ENCODE assay signal across 8 cellular contexts in the genomic region with DNA sequence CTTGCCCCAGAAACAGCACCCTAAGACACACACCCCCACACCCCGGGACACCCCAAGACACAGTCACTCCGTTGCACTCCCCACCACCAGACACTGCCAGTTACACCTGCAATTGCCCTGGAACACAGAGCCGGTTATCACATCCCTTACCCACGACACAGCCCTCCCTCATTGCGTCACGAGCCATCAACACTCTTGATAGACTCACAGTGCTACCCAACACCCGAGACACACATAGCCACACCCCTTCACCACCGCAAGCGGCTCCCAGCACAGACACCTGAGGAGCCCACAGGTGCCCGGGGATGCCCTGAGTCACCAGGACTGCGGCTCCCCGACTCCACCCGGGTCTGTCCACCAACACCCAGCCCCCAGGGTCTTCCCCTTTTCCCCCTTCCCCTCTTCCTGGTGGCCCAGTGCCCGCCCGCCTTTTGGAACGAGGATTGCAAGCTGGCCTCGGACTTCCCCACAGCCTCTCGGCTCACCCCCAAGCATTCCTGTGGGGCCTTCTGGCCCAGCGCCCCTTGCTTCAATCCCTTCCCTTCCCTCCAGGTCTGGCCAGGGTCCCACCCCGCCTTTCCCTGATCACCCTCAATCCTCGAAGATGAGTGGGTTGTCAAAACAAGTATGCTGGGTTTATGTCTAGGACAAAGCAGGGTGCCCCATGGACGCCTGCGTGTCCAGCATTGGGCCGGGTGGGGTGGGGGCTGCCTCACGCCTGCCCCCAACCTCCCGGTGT. TPM values are rescaled to one million over a fixed set of nuclear protein-coding genes. Genes with fewer than 3 reads are reported as not detected.
DNase-seq lines count a peak whose midpoint lies in the region; ATAC-seq, FAIRE-seq and TF ChIP-seq lines count a peak whose summit lies in the region.

No MANE protein-coding gene starts in this region.

- peak overlapping the region; percentile 81 for H2AK9ac ChIP-seq in IMR-90 (replicated peaks; ENCODE audit: low read depth, low read length, poor library complexity)

- peaks cover 35% of the 10 kb centered on the region for H3K4me1 Mint-ChIP-seq in activated CD8-positive, alpha-beta T cell treated with anti-CD3 and anti-CD28 coated beads for 36 hours (ENCODE audit: low read depth)

- dilution Hi-C loops in IMR-90 (cut with HindIII; ENCODE audit: low sequenced_read_pairs, unreplicated experiment): no loop called here

- H3K4ac ChIP-seq in IMR-90 (ENCODE audit: low read depth, low read length): 0 out of 2 replicates have a peak overlapping the region, but pooled peaks have one; percentile 3

- H3K18ac ChIP-seq in IMR-90 (ENCODE audit: low read depth, low read length): no peak overlapping the region

- H2BK20ac ChIP-seq in IMR-90 (ENCODE audit: low read depth, low read length): no peak overlapping the region

- DNase-seq in DMS53 (lab: John Stamatoyannopoulos, UW) (peak; percentile 89), IMR-90 (peak; percentile 88), kidney (peak; percentile 92), SHP77 (lab: John Stamatoyannopoulos, UW) (no peak), UCSD-AML1 (lab: John Stamatoyannopoulos, UW; ENCODE audit: unreplicated experiment) (no peak)
- peak; percentile 49 for DNase-seq in activated CD8-positive, alpha-beta T cell treated with anti-CD3 and anti-CD28 coated beads for 36 hours

- H4K91ac ChIP-seq in IMR-90 (ENCODE audit: insufficient read depth, low read depth, low read length): peak overlapping the region; percentile 11; the same call in 1 of the 2 replicates

- peak overlapping the region; percentile 62 for H2AK5ac ChIP-seq in IMR-90 (ENCODE audit: low read depth, low read length)

- no peaks in the 10 kb centered on the region for H3K36me3 Mint-ChIP-seq in activated CD8-positive, alpha-beta T cell treated with anti-CD3 and anti-CD28 coated beads for 36 hours (ENCODE audit: low read depth)

- no peak for TF ChIP-seq POLR2A in IMR-90 (IDR thresholded peaks at IDR 0.05; ENCODE audit: low read depth, low read length)

- H3K9me1 ChIP-seq in IMR-90 (ENCODE audit: insufficient read depth, low read length): 0 out of 2 replicates have a peak, but pooled peaks cover 11% of the 10 kb centered on the region

- ATAC-seq in IMR-90 (ENCODE audit: low read depth) (peak; percentile 42), HG02852 (IDR thresholded peaks at IDR 0.05; ENCODE audit: unreplicated experiment) (no peak), HG03378 (IDR thresholded peaks at IDR 0.05; ENCODE audit: unreplicated experiment) (no peak)
- no peak for ATAC-seq in activated CD8-positive, alpha-beta T cell treated with anti-CD3 and anti-CD28 coated beads for 36 hours

- peak overlapping the region; percentile 32; the same call in 1 of the 2 replicates for H2BK120ac ChIP-seq in IMR-90 (ENCODE audit: low read depth, low read length)

- peak overlapping the region; percentile 14; the same call in 1 of the 2 replicates for H3K27ac ChIP-seq in IMR-90 (ENCODE audit: insufficient read depth, low read length)
- peak overlapping the region; percentile 59 to 78 for H3K27ac ChIP-seq in kidney (ENCODE audit: low read depth in 2 of 2, low read length in 2 of 2)

- H3K27me3 ChIP-seq in IMR-90 (ENCODE audit: control insufficient read depth, insufficient read depth, low read length): no peaks in the 10 kb centered on the region

- H3K4me2 ChIP-seq in IMR-90 (ENCODE audit: low read depth, low read length): peak overlapping the region; percentile 12; the same call in 1 of the 2 replicates

- peaks cover 37% of the 10 kb centered on the region for H3K4me1 ChIP-seq in IMR-90 (ENCODE audit: control insufficient read depth, insufficient read depth, low read length)
- peaks cover 0 to 24% of the 10 kb centered on the region in 2 donors for H3K4me1 ChIP-seq in kidney (ENCODE audit: control insufficient read depth in 1 of 2, insufficient read depth in 1 of 2, low read depth in 1 of 2, low read length in 2 of 2)

- H2AFZ ChIP-seq in IMR-90 (replicated peaks; ENCODE audit: low read length, poor library complexity): peak overlapping the region; percentile 34

- H3K14ac ChIP-seq in IMR-90 (replicated peaks; ENCODE audit: low read depth, low read length): no peak overlapping the region

- H3K36me3 ChIP-seq in IMR-90 (ENCODE audit: control insufficient read depth, insufficient read depth, low read length) (peaks cover 20% of the 10 kb centered on the region; the same call in 1 of the 2 replicates), kidney (ENCODE audit: control insufficient read depth in 1 of 2, insufficient read depth in 2 of 2, low read length in 2 of 2) (peaks cover 0 to 19% of the 10 kb centered on the region in 2 donors)

- no peak overlapping the region for H2BK15ac ChIP-seq in IMR-90 (ENCODE audit: low read depth, low read length)

- H3K9ac ChIP-seq in IMR-90 (ENCODE audit: low read depth, low read length) (no peak overlapping the region), kidney (ENCODE audit: low read length in 2 of 2) (no peak overlapping the region)

- peak overlapping the region; percentile 41 for H3K27ac Mint-ChIP-seq in activated CD8-positive, alpha-beta T cell treated with anti-CD3 and anti-CD28 coated beads for 36 hours

- CTCF ChIA-PET in IMR-90 (lab: Yijun Ruan, JAX): no interaction called here
- CTCF ChIA-PET in activated CD8-positive, alpha-beta T cell treated with anti-CD3 and anti-CD28 coated beads for 36 hours (lab: Charles Lee): interaction anchor here (1.8 kb wide), 1 partner anchor 44 kb away, joined by 7 read pairs; the partner anchor contains the start of gene PKN1

- no peak for TF ChIP-seq RAD21 in IMR-90 (IDR thresholded peaks at IDR 0.05; ENCODE audit: low read length)

- H3K9me3 Mint-ChIP-seq in activated CD8-positive, alpha-beta T cell treated with anti-CD3 and anti-CD28 coated beads for 36 hours: no peaks in the 10 kb centered on the region

- POLR2A ChIA-PET in IMR-90 (lab: Charles Lee; ENCODE audit: unreplicated experiment): no interaction called here
- POLR2A ChIA-PET in activated CD8-positive, alpha-beta T cell treated with anti-CD3 and anti-CD28 coated beads for 36 hours (lab: Charles Lee): interaction anchor here (0.8 to 1.0 kb wide), 2 partner anchors 44 to 66 kb away, joined by 3 read pairs; no protein-coding TSS in a partner anchor

- H3K4me3 Mint-ChIP-seq in activated CD8-positive, alpha-beta T cell treated with anti-CD3 and anti-CD28 coated beads for 36 hours: no peak overlapping the region

- no peak for FAIRE-seq in kidney (lab: Jason Lieb, UNC)

- H4K20me1 ChIP-seq in IMR-90 (ENCODE audit: insufficient read depth, low read length): peaks cover 28% of the 10 kb centered on the region

- no peak for TF ChIP-seq CTCF in IMR-90 (conservative IDR thresholded peaks at IDR 0.05; ENCODE audit: low read depth, low read length)
- TF ChIP-seq CTCF in activated CD8-positive, alpha-beta T cell treated with anti-CD3 and anti-CD28 coated beads for 36 hours (IDR thresholded peaks at IDR 0.05): no peak
- TF ChIP-seq CTCF in kidney (IDR thresholded peaks at IDR 0.05; ENCODE audit: borderline replicate concordance, extremely low read depth, insufficient read depth): no peak

- peaks cover 15% of the 10 kb centered on the region for H3K27me3 Mint-ChIP-seq in activated CD8-positive, alpha-beta T cell treated with anti-CD3 and anti-CD28 coated beads for 36 hours

- 0 out of 4 replicates have a peak overlapping the region, but pooled peaks of 1 of the 2 experiments have one; percentile 1 for H4K8ac ChIP-seq in IMR-90 (ENCODE audit: low read depth in 2 of 2, low read length in 2 of 2)

- WGBS in IMR-90 (ENCODE audit: extremely low coverage in 2 of 2, insufficient read length in 1 of 2), 2 experiments: 0% methylated on average over 5 of the region's 26 CpGs; no CpG with 5 or more reads in 1 of the 2 experiments

- H3K9me3 ChIP-seq in IMR-90 (ENCODE audit: control insufficient read depth, insufficient read depth, low read length) (no peaks in the 10 kb centered on the region), kidney (ENCODE audit: control insufficient read depth in 1 of 2, low read length in 2 of 2) (no peaks in the 10 kb centered on the region)

- in situ Hi-C loops in IMR-90 (cut with MboI; ENCODE audit: low sequenced_read_pairs): loop anchor here (10.0 kb wide), 1 partner anchor 592 kb away; no protein-coding TSS in a partner anchor

- H2BK5ac ChIP-seq in IMR-90 (ENCODE audit: low read depth, low read length, poor library complexity, severe bottlenecking): no peak overlapping the region

- no peak overlapping the region for H3K23ac ChIP-seq in IMR-90 (ENCODE audit: low read depth, low read length)

- peaks cover 3 to 37% of the 10 kb centered on the region in 2 experiments for H3K79me1 ChIP-seq in IMR-90 (ENCODE audit: low read depth in 1 of 2, low read length in 2 of 2)

- no TSS peak for BruUV-seq in IMR-90 (replicated peaks; lab: Mats Ljungman, UMichigan)

- no peak overlapping the region for H4K5ac ChIP-seq in IMR-90 (ENCODE audit: low read depth, low read length)

- H3K56ac ChIP-seq in IMR-90 (ENCODE audit: extremely low read depth, insufficient read depth, low read length): no peak overlapping the region

- H3K4me3 ChIP-seq in IMR-90 (ENCODE audit: insufficient read depth, low read depth, low read length) (no peak overlapping the region), kidney (ENCODE audit: low read length in 2 of 2) (no peak overlapping the region)

- intact Hi-C loops in IMR-90 (cut with micrococcal nuclease): loop anchor here (5.0 kb wide), 1 partner anchor 340 kb away; the partner anchor contains the start of gene ASF1B
- intact Hi-C loops in activated CD8-positive, alpha-beta T cell treated with anti-CD3 and anti-CD28 coated beads for 36 hours (cut with micrococcal nuclease): loop anchor here (5.0 kb wide), 1 partner anchor 45 kb away; the partner anchor contains the start of gene PKN1
- intact Hi-C loops in kidney (cut with DNase I): no loop called here

RNA-seq across cellular contexts. Expression of gene PTGER1, which starts 1.7 kb away (rescaled TPM):
- total RNA-seq in IMR-90 (2012; rRNA removed) (0.28 and 0.54 TPM in 2 replicates), kidney (19.0 TPM)
- polyA plus RNA-seq in IMR-90 (2012; rRNA removed) (0.60 and 1.6 TPM in 2 replicates), kidney (ENCODE audit: insufficient read depth, low read depth, low replicate concordance) (14.3 TPM)
- polyA plus RNA-seq in IMR-90 (2012; cell fraction: cytosol; rRNA removed): 0.90 and 2.7 TPM in 2 replicates
- polyA plus RNA-seq in IMR-90 (2012; cell fraction: nucleus; rRNA removed; ENCODE audit: low replicate concordance): 0.52 and 2.4 TPM in 2 replicates
- under 1 TPM; 0.43 TPM for total RNA-seq in activated CD8-positive, alpha-beta T cell treated with anti-CD3 and anti-CD28 coated beads for 36 hours

RNA-seq across cellular contexts. Expression of gene GIPC1, which starts 19.1 kb away (rescaled TPM):
- total RNA-seq in IMR-90 (2012; rRNA removed) (74.2 and 77.5 TPM in 2 replicates), kidney (94.6 TPM)
- polyA plus RNA-seq in IMR-90 (2012; rRNA removed) (133 and 153 TPM in 2 replicates), kidney (ENCODE audit: insufficient read depth, low read depth, low replicate concordance) (137 TPM)
- polyA plus RNA-seq in IMR-90 (2012; cell fraction: cytosol; rRNA removed): 151 and 196 TPM in 2 replicates
- polyA plus RNA-seq in IMR-90 (2012; cell fraction: nucleus; rRNA removed; ENCODE audit: low replicate concordance): 93.4 and 205 TPM in 2 replicates
- total RNA-seq in activated CD8-positive, alpha-beta T cell treated with anti-CD3 and anti-CD28 coated beads for 36 hours: 10 to 100 TPM; 17.3 to 19.6 TPM

RNA-seq across cellular contexts. Expression of gene DNAJB1, which starts 41.4 kb away (rescaled TPM):
- total RNA-seq in IMR-90 (2012; rRNA removed): 82.5 and 88.2 TPM in 2 replicates
- polyA plus RNA-seq in IMR-90 (2012; rRNA removed): 91.1 and 95.4 TPM in 2 replicates
- polyA plus RNA-seq in IMR-90 (2012; cell fraction: cytosol; rRNA removed): 73.4 and 172 TPM in 2 replicates
- polyA plus RNA-seq in IMR-90 (2012; cell fraction: nucleus; rRNA removed; ENCODE audit: low replicate concordance): 38.3 and 63.8 TPM in 2 replicates
- total RNA-seq in activated CD8-positive, alpha-beta T cell treated with anti-CD3 and anti-CD28 coated beads for 36 hours: 10 to 100 TPM; 52.0 to 59.6 TPM
- total RNA-seq in kidney: 77.9 TPM
- 122 TPM for polyA plus RNA-seq in kidney (ENCODE audit: insufficient read depth, low read depth, low replicate concordance)

RNA-seq across cellular contexts. Expression of gene PKN1, which starts 43.7 kb away (rescaled TPM):
- 39.4 and 41.4 TPM in 2 replicates for total RNA-seq in IMR-90 (2012; rRNA removed)
- 39.1 and 44.1 TPM in 2 replicates for polyA plus RNA-seq in IMR-90 (2012; rRNA removed)
- 58.6 and 63.1 TPM in 2 replicates for polyA plus RNA-seq in IMR-90 (2012; cell fraction: cytosol; rRNA removed)
- polyA plus RNA-seq in IMR-90 (2012; cell fraction: nucleus; rRNA removed; ENCODE audit: low replicate concordance): 50.6 and 92.0 TPM in 2 replicates
- total RNA-seq in activated CD8-positive, alpha-beta T cell treated with anti-CD3 and anti-CD28 coated beads for 36 hours: 100 to 1,000 TPM; 172 to 192 TPM
- 103 TPM for total RNA-seq in kidney
- 67.7 TPM for polyA plus RNA-seq in kidney (ENCODE audit: insufficient read depth, low read depth, low replicate concordance)

RNA-seq across cellular contexts. Expression of gene TECR, which starts 52.6 kb away (rescaled TPM):
- total RNA-seq in IMR-90 (2012; rRNA removed) (35.8 and 46.2 TPM in 2 replicates), kidney (132 TPM)
- polyA plus RNA-seq in IMR-90 (2012; rRNA removed) (81.2 and 102 TPM in 2 replicates), kidney (ENCODE audit: insufficient read depth, low read depth, low replicate concordance) (280 TPM)
- 74.3 and 124 TPM in 2 replicates for polyA plus RNA-seq in IMR-90 (2012; cell fraction: cytosol; rRNA removed)
- polyA plus RNA-seq in IMR-90 (2012; cell fraction: nucleus; rRNA removed; ENCODE audit: low replicate concordance): 111 and 215 TPM in 2 replicates
- 10 to 100 TPM; 93.5 to 98.5 TPM for total RNA-seq in activated CD8-positive, alpha-beta T cell treated with anti-CD3 and anti-CD28 coated beads for 36 hours

Comparison
In these comparisons a context has a peak if more than half of its experiments do, and no peak if none do; other contexts are left out.
1. DNase-seq: peak in DMS53 (single experiment), IMR-90 (single experiment), activated CD8-positive, alpha-beta T cell treated with anti-CD3 and anti-CD28 coated beads for 36 hours (single experiment) and kidney (single experiment); none in SHP77 (0 of 2) and UCSD-AML1 (single experiment).
2. RNA of gene PTGER1, which starts 1.7 kb away (total RNA-seq): 19.0 TPM in kidney (single experiment); 0.28 to 0.54 TPM in IMR-90 and 0.43 TPM in activated CD8-positive, alpha-beta T cell treated with anti-CD3 and anti-CD28 coated beads for 36 hours; every median in the first group is over 10 times any median in the second.